25 cellular contexts compared by ENCODE assay signal in genomic region chr10:35938160-35938559, GRCh38.
"Had no signal": no experiment of that assay in that cellular context is flagged by ENCODE, and none has a peak within 500 bp of the region (broad histone marks: within the 10 kb centered on the region; RNA-seq: fewer than 3 reads in every experiment).

No MANE protein-coding gene starts in this region.

- H3K4me1 ChIP-seq: esophagus muscularis mucosa, esophagus squamous epithelium, foreskin keratinocyte, gastrocnemius medialis had no signal

- ATAC-seq: effector memory CD8-positive, alpha-beta T cell; esophagus mucosa; foreskin keratinocyte; gastroesophageal sphincter; heart left ventricle; heart right ventricle had no signal

- H3K27me3 Mint-ChIP-seq: dendritic cell treated with granulocyte-macrophage colony-stimulating factor and Interleukin-4, amounts not matched to agents 40 ng/mL and 50 ng/mL, for 4 days; effector memory CD8-positive, alpha-beta T cell had no signal

- H3K4me3 Mint-ChIP-seq: dendritic cell treated with granulocyte-macrophage colony-stimulating factor and Interleukin-4, amounts not matched to agents 40 ng/mL and 50 ng/mL, for 4 days; effector memory CD8-positive, alpha-beta T cell; endodermal cell had no signal

- H3K9me3 Mint-ChIP-seq: endodermal cell had no signal

- H3K36me3 ChIP-seq: colonic mucosa, esophagus muscularis mucosa, esophagus squamous epithelium, gastrocnemius medialis, gastroesophageal sphincter, heart left ventricle, heart right ventricle had no signal

- H3K4me3 ChIP-seq: colonic mucosa, coronary artery, dorsolateral prefrontal cortex, esophagus muscularis mucosa, esophagus squamous epithelium, gastrocnemius medialis, gastroesophageal sphincter, heart left ventricle, heart right ventricle had no signal

- H3K27me3 ChIP-seq: colonic mucosa, esophagus muscularis mucosa, esophagus squamous epithelium, foreskin keratinocyte, gastrocnemius medialis, gastroesophageal sphincter, heart left ventricle had no signal

- H3K9me3 ChIP-seq: colonic mucosa, esophagus muscularis mucosa, esophagus squamous epithelium, gastrocnemius medialis, gastroesophageal sphincter, heart left ventricle, heart right ventricle had no signal

- DNase-seq: colonic mucosa; cortex of kidney; dermis blood vessel endothelial cell; dorsolateral prefrontal cortex; effector CD4-positive, alpha-beta T cell; effector CD8-positive, alpha-beta T cell; effector memory CD4-positive, alpha-beta T cell; effector memory CD8-positive, alpha-beta T cell; endodermal cell; erythroblast; esophagus squamous epithelium; foreskin fibroblast; foreskin keratinocyte; foreskin melanocyte; glutamatergic neuron; head of caudate nucleus; heart left ventricle; heart right ventricle had no signal

- H3K27ac ChIP-seq: colonic mucosa, coronary artery, dorsolateral prefrontal cortex, epithelial cell of prostate, esophagus muscularis mucosa, esophagus squamous epithelium, foreskin keratinocyte, gastrocnemius medialis, gastroesophageal sphincter, heart left ventricle, heart right ventricle had no signal

- H3K27ac Mint-ChIP-seq: dendritic cell treated with granulocyte-macrophage colony-stimulating factor and Interleukin-4, amounts not matched to agents 40 ng/mL and 50 ng/mL, for 4 days; effector memory CD8-positive, alpha-beta T cell; endodermal cell had no signal
